Comparison of ENCODE assay signal across 1 cellular context in the genomic region with DNA sequence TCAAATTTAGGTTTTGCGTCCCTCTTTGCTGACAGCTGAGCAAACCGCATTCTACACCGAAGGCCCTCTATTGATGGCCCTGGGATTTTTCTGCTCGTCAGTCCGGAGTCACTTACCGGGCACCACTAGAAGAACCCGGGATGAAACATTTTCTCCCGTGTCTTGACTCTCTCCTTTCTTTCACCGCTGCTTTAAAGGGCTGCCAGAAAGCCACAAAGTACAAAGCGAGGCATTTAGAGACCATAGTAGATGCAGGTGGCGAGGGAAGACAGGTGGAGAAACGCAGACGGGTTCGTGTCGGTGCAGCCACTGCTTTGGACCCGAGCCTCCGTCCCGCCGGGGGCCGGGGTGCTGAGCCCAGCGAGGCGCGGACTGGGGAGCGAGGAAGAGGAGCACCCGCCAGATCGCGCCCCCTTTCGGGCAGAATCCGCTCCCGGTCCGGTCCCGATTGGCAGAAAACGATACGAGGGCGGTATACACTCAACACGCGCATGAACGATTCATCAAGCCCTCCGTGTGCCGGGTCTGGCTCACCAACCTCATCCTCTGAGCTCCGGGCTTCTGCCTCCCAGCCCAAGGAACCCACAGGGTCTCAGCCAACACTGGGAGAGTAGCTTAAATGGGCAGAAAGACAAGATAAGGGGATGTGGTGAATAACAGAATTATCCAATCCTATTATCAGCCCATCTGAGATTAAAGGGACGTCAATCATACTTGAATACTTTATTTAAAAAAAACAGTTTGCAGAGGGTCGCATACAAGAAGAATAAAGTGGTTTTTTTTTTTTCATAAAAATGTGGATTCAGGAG.
TF ChIP-seq lines count a peak whose summit lies in the region.

No MANE protein-coding gene starts in this region.

TF ChIP-seq in K562, 482 proteins besides CTCF, POLR2A, EP300 and RAD21 (continued from another document and continues in another):
- TF ChIP-seq, protein P1, sequence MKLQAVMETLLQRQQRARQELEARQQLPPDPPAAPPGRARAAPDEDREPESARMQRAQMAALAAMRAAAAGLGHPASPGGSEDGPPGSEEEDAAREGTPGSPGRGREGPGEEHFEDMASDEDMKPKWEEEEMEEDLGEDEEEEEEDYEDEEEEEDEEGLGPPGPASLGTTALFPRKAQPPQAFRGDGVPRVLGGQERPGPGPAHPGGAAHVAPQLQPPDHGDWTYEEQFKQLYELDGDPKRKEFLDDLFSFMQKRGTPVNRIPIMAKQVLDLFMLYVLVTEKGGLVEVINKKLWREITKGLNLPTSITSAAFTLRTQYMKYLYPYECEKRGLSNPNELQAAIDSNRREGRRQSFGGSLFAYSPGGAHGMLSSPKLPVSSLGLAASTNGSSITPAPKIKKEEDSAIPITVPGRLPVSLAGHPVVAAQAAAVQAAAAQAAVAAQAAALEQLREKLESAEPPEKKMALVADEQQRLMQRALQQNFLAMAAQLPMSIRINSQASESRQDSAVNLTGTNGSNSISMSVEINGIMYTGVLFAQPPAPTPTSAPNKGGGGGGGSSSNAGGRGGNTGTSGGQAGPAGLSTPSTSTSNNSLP (IDR thresholded peaks at IDR 0.05; ENCODE audit: borderline replicate concordance, low read depth, low read length): peak; percentile 77; the same call in 1 of the 2 replicates
- TF ChIP-seq ZNF124 (CRISPR knock-in tag; IDR thresholded peaks at IDR 0.05): no peak
- no peak for TF ChIP-seq KDM2B (CRISPR knock-in tag; IDR thresholded peaks at IDR 0.05)
- no peak for TF ChIP-seq HNRNPH1 (optimal IDR thresholded peaks at IDR 0.05; ENCODE audit: low read depth, low read length)
- TF ChIP-seq FIP1L1 (IDR thresholded peaks at IDR 0.05; ENCODE audit: low read depth, low read length, poor library complexity, severe bottlenecking): no peak
- peak; percentile 51; the same call in 1 of the 2 replicates for TF ChIP-seq ATF7 (IDR thresholded peaks at IDR 0.05)
- TF ChIP-seq MAFF (IDR thresholded peaks at IDR 0.05; ENCODE audit: low read length): no peak; the same call in 1 of the 2 replicates
- TF ChIP-seq, protein P2, sequence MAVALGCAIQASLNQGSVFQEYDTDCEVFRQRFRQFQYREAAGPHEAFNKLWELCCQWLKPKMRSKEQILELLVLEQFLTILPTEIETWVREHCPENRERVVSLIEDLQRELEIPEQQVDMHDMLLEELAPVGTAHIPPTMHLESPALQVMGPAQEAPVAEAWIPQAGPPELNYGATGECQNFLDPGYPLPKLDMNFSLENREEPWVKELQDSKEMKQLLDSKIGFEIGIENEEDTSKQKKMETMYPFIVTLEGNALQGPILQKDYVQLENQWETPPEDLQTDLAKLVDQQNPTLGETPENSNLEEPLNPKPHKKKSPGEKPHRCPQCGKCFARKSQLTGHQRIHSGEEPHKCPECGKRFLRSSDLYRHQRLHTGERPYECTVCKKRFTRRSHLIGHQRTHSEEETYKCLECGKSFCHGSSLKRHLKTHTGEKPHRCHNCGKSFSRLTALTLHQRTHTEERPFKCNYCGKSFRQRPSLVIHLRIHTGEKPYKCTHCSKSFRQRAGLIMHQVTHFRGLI (CRISPR knock-in tag; IDR thresholded peaks at IDR 0.05): no peak
- TF ChIP-seq ZKSCAN8 (CRISPR knock-in tag; IDR thresholded peaks at IDR 0.05): no peak
- no peak for TF ChIP-seq ZNF175 (CRISPR knock-in tag; IDR thresholded peaks at IDR 0.05; ENCODE audit: low read depth)
- TF ChIP-seq ZBTB7A (IDR thresholded peaks at IDR 0.05; ENCODE audit: borderline replicate concordance, control insufficient read depth, low read depth, low read length): peak; percentile 45; the same call in 1 of the 2 replicates
- TF ChIP-seq PTTG1 (tag; IDR thresholded peaks at IDR 0.05; ENCODE audit: low read depth): no peak
- TF ChIP-seq BRCA1 (IDR thresholded peaks at IDR 0.05): no peak
- no peak for TF ChIP-seq BRCA1 (CRISPR knock-in tag; IDR thresholded peaks at IDR 0.05)
- peak; percentile 36; the same call in 1 of the 2 replicates for TF ChIP-seq TEAD4 (IDR thresholded peaks at IDR 0.05; ENCODE audit: low read length)
- no peak for TF ChIP-seq TEAD4 (CRISPR knock-in tag; IDR thresholded peaks at IDR 0.05; ENCODE audit: borderline replicate concordance)
- TF ChIP-seq ZNF274 (IDR thresholded peaks at IDR 0.05; ENCODE audit: borderline replicate concordance, low read depth, low read length): no peak
- TF ChIP-seq, protein P3, sequence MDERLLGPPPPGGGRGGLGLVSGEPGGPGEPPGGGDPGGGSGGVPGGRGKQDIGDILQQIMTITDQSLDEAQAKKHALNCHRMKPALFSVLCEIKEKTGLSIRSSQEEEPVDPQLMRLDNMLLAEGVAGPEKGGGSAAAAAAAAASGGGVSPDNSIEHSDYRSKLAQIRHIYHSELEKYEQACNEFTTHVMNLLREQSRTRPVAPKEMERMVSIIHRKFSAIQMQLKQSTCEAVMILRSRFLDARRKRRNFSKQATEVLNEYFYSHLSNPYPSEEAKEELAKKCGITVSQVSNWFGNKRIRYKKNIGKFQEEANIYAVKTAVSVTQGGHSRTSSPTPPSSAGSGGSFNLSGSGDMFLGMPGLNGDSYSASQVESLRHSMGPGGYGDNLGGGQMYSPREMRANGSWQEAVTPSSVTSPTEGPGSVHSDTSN (CRISPR knock-in tag; IDR thresholded peaks at IDR 0.05; ENCODE audit: low read depth): no peak; the same call in 1 of the 2 replicates
- TF ChIP-seq, protein P3 (tag; conservative IDR thresholded peaks at IDR 0.05; ENCODE audit: low read depth): peak; percentile 76
- no peak for TF ChIP-seq ZBTB8A (IDR thresholded peaks at IDR 0.05; ENCODE audit: partially characterized antibody)
- TF ChIP-seq, protein P4, sequence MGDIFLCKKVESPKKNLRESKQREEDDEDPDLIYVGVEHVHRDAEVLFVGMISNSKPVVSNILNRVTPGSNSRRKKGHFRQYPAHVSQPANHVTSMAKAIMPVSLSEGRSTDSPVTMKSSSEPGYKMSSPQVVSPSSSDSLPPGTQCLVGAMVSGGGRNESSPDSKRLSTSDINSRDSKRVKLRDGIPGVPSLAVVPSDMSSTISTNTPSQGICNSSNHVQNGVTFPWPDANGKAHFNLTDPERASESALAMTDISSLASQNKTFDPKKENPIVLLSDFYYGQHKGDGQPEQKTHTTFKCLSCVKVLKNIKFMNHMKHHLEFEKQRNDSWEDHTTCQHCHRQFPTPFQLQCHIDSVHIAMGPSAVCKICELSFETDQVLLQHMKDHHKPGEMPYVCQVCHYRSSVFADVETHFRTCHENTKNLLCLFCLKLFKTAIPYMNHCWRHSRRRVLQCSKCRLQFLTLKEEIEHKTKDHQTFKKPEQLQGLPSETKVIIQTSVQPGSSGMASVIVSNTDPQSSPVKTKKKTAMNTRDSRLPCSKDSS (IDR thresholded peaks at IDR 0.05; ENCODE audit: low read depth, partially characterized antibody): no peak
- no peak for TF ChIP-seq CHD2 (IDR thresholded peaks at IDR 0.05; ENCODE audit: low read depth, low read length)
- no peak for TF ChIP-seq ZNF830 (CRISPR knock-in tag; IDR thresholded peaks at IDR 0.05)
- peak; percentile 48; the same call in 1 of the 2 replicates for TF ChIP-seq PML (IDR thresholded peaks at IDR 0.05; ENCODE audit: low read length)
- no peak for TF ChIP-seq FOXA3 (CRISPR knock-in tag; conservative IDR thresholded peaks at IDR 0.05 in 1 of 2, IDR thresholded peaks at IDR 0.05 in 1 of 2)
- TF ChIP-seq, protein P5, sequence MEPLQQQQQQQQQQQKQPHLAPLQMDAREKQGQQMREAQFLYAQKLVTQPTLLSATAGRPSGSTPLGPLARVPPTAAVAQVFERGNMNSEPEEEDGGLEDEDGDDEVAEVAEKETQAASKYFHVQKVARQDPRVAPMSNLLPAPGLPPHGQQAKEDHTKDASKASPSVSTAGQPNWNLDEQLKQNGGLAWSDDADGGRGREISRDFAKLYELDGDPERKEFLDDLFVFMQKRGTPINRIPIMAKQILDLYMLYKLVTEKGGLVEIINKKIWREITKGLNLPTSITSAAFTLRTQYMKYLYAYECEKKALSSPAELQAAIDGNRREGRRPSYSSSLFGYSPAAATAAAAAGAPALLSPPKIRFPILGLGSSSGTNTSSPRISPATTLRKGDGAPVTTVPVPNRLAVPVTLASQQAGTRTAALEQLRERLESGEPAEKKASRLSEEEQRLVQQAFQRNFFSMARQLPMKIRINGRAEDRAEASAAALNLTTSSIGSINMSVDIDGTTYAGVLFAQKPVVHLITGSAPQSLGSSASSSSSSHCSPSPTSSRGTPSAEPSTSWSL (CRISPR knock-in tag; IDR thresholded peaks at IDR 0.05; ENCODE audit: borderline replicate concordance): no peak; the same call in 1 of the 2 replicates
- TF ChIP-seq ZNF217 (CRISPR knock-in tag; IDR thresholded peaks at IDR 0.05): no peak
- TF ChIP-seq PRMT5 (CRISPR knock-in tag; IDR thresholded peaks at IDR 0.05): no peak
- TF ChIP-seq GATA2 (CRISPR knock-in tag; IDR thresholded peaks at IDR 0.05): no peak
- TF ChIP-seq NFXL1 (CRISPR knock-in tag; IDR thresholded peaks at IDR 0.05): no peak
- TF ChIP-seq ZFP1 (CRISPR knock-in tag; IDR thresholded peaks at IDR 0.05): no peak
- TF ChIP-seq CREM (IDR thresholded peaks at IDR 0.05; ENCODE audit: low read depth): peak; percentile 72
- TF ChIP-seq SNIP1 (IDR thresholded peaks at IDR 0.05; ENCODE audit: low read depth): no peak
- TF ChIP-seq ETS2 (tag; IDR thresholded peaks at IDR 0.05; ENCODE audit: borderline replicate concordance, poor library complexity, severe bottlenecking): no peak
- no peak for TF ChIP-seq TCFL5 (CRISPR knock-in tag; conservative IDR thresholded peaks at IDR 0.05)
- TF ChIP-seq BRF1 (IDR thresholded peaks at IDR 0.05; ENCODE audit: borderline replicate concordance, extremely low read depth, insufficient read length): no peak
- TF ChIP-seq ZKSCAN3 (CRISPR knock-in tag; IDR thresholded peaks at IDR 0.05): no peak
- no peak for TF ChIP-seq EZH2 (IDR thresholded peaks at IDR 0.05; ENCODE audit: borderline replicate concordance, low read depth, low read length)
- no peak; the same call in 1 of the 2 replicates for TF ChIP-seq E2F3 (CRISPR knock-in tag; IDR thresholded peaks at IDR 0.05)
- no peak; the same call in 1 of the 2 replicates for TF ChIP-seq NFRKB (IDR thresholded peaks at IDR 0.05; ENCODE audit: low read depth)
- peak; percentile 80 to 85 for TF ChIP-seq NRF1 (conservative IDR thresholded peaks at IDR 0.05 in 1 of 2, IDR thresholded peaks at IDR 0.05 in 1 of 2)
- peak; percentile 95 for TF ChIP-seq CTBP1 (IDR thresholded peaks at IDR 0.05; ENCODE audit: borderline replicate concordance)
- peak; percentile 48 for TF ChIP-seq SAP30 (IDR thresholded peaks at IDR 0.05; ENCODE audit: borderline replicate concordance, insufficient read depth, low read depth, low read length, poor library complexity, severe bottlenecking)
- TF ChIP-seq TAF7 (tag; IDR thresholded peaks at IDR 0.05): peak; percentile 50
- TF ChIP-seq, protein P6, sequence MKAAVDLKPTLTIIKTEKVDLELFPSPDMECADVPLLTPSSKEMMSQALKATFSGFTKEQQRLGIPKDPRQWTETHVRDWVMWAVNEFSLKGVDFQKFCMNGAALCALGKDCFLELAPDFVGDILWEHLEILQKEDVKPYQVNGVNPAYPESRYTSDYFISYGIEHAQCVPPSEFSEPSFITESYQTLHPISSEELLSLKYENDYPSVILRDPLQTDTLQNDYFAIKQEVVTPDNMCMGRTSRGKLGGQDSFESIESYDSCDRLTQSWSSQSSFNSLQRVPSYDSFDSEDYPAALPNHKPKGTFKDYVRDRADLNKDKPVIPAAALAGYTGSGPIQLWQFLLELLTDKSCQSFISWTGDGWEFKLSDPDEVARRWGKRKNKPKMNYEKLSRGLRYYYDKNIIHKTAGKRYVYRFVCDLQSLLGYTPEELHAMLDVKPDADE (conservative IDR thresholded peaks at IDR 0.05; ENCODE audit: control insufficient read depth, low read depth, low read length): peak; percentile 75
- TF ChIP-seq LEF1 (IDR thresholded peaks at IDR 0.05): no peak
- no peak for TF ChIP-seq NEUROD1 (IDR thresholded peaks at IDR 0.05; ENCODE audit: borderline replicate concordance, low read depth, low read length, partially characterized antibody)
- TF ChIP-seq KLF16 (IDR thresholded peaks at IDR 0.05): no peak
- TF ChIP-seq PHB2 (IDR thresholded peaks at IDR 0.05; ENCODE audit: low read depth): no peak
- TF ChIP-seq ZNF79 (CRISPR knock-in tag; IDR thresholded peaks at IDR 0.05; ENCODE audit: low read depth): no peak
- no peak for TF ChIP-seq ZNF76 (CRISPR knock-in tag; IDR thresholded peaks at IDR 0.05; ENCODE audit: borderline replicate concordance)
- no peak for TF ChIP-seq NFATC3 (IDR thresholded peaks at IDR 0.05)
- TF ChIP-seq ETV6 (IDR thresholded peaks at IDR 0.05; ENCODE audit: borderline replicate concordance in 1 of 2, low read depth in 2 of 2, low read length in 1 of 2): no peak; a peak in 1 of 4 replicates
- TF ChIP-seq ETV6 (CRISPR knock-in tag; IDR thresholded peaks at IDR 0.05; ENCODE audit: borderline replicate concordance): peak; percentile 82; the same call in 1 of the 2 replicates
- TF ChIP-seq, protein P7, sequence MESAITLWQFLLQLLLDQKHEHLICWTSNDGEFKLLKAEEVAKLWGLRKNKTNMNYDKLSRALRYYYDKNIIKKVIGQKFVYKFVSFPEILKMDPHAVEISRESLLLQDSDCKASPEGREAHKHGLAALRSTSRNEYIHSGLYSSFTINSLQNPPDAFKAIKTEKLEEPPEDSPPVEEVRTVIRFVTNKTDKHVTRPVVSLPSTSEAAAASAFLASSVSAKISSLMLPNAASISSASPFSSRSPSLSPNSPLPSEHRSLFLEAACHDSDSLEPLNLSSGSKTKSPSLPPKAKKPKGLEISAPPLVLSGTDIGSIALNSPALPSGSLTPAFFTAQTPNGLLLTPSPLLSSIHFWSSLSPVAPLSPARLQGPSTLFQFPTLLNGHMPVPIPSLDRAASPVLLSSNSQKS (CRISPR knock-in tag; IDR thresholded peaks at IDR 0.05): no peak
- TF ChIP-seq, protein P8, sequence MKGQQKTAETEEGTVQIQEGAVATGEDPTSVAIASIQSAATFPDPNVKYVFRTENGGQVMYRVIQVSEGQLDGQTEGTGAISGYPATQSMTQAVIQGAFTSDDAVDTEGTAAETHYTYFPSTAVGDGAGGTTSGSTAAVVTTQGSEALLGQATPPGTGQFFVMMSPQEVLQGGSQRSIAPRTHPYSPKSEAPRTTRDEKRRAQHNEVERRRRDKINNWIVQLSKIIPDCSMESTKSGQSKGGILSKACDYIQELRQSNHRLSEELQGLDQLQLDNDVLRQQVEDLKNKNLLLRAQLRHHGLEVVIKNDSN (CRISPR knock-in tag; IDR thresholded peaks at IDR 0.05): no peak
- TF ChIP-seq MTA1 (IDR thresholded peaks at IDR 0.05; ENCODE audit: borderline replicate concordance): peak; percentile 65; the same call in 1 of the 2 replicates
